ENCODE assay signal across 13 cellular contexts in genomic region chr17:58527306-58527705, GRCh38. TPM values are rescaled to one million over a fixed set of nuclear protein-coding genes. Genes with fewer than 3 reads are reported as not detected.
DNase-seq lines count a peak whose midpoint lies in the region; ATAC-seq and TF ChIP-seq lines count a peak whose summit lies in the region.
"Had no signal": no experiment of that assay in that cellular context is flagged by ENCODE, and none has a peak within 500 bp of the region (broad histone marks: within the 10 kb centered on the region; RNA-seq: fewer than 3 reads in every experiment).

No MANE protein-coding gene starts in this region.

- peak overlapping the region in 2 of 3 donors; percentile 12 to 36 for H3K27ac ChIP-seq in thyroid gland
- H3K27ac ChIP-seq: BLaER1, colonic mucosa, sigmoid colon had no signal

- TF ChIP-seq POLR2A in thyroid gland (IDR thresholded peaks at IDR 0.05): no peak

- H3K36me3 Mint-ChIP-seq in activated CD4-positive, alpha-beta T cell treated with anti-CD3 and anti-CD28 coated beads, Interleukin-2, amount 10 ng/mL, durations not matched to agents 7 days and 5 days (ENCODE audit: low read depth): no peaks in the 10 kb centered on the region
- no peaks in the 10 kb centered on the region for H3K36me3 Mint-ChIP-seq in activated T-cell treated with anti-CD3 and anti-CD28 coated beads, Interleukin-2, amount 50 U/mL, for 72 hours (ENCODE audit: insufficient read depth in 2 of 2)

- H3K4me3 Mint-ChIP-seq in activated CD4-positive, alpha-beta T cell treated with anti-CD3 and anti-CD28 coated beads, Interleukin-2, amount 10 ng/mL, durations not matched to agents 7 days and 5 days: no peak overlapping the region
- H3K4me3 Mint-ChIP-seq in activated T-cell treated with anti-CD3 and anti-CD28 coated beads, Interleukin-2, amount 50 U/mL, for 72 hours: no peak overlapping the region
- H3K4me3 Mint-ChIP-seq: IgD-negative memory B cell; stimulated activated naive CD8-positive, alpha-beta T cell treated with anti-CD3 and anti-CD28 coated beads, Interleukin-15, Interleukin-2, amounts not matched to agents 100 ng/mL and 50 ng/mL, for 24 hours had no signal

- peaks cover 21% of the 10 kb centered on the region for H3K4me1 Mint-ChIP-seq in activated CD4-positive, alpha-beta T cell treated with anti-CD3 and anti-CD28 coated beads, Interleukin-2, amount 10 ng/mL, durations not matched to agents 7 days and 5 days
- H3K4me1 Mint-ChIP-seq in activated T-cell treated with anti-CD3 and anti-CD28 coated beads, Interleukin-2, amount 50 U/mL, for 72 hours (ENCODE audit: low read depth): no peaks in the 10 kb centered on the region

- ATAC-seq in activated T-cell treated with anti-CD3 and anti-CD28 coated beads, Interleukin-2, amount 50 U/mL, for 72 hours (replicated peaks in 1 of 2): no peak

- POLR2A ChIA-PET in activated CD4-positive, alpha-beta T cell treated with anti-CD3 and anti-CD28 coated beads, Interleukin-2, amount 10 ng/mL, durations not matched to agents 7 days and 5 days (lab: Charles Lee): interaction anchor here (0.5 to 0.7 kb wide), 2 partner anchors 79 to 104 kb away, joined by 4 read pairs; no protein-coding TSS in a partner anchor

- H3K9me3 Mint-ChIP-seq in activated CD4-positive, alpha-beta T cell treated with anti-CD3 and anti-CD28 coated beads, Interleukin-2, amount 10 ng/mL, durations not matched to agents 7 days and 5 days: no peaks in the 10 kb centered on the region
- no peaks in the 10 kb centered on the region for H3K9me3 Mint-ChIP-seq in activated T-cell treated with anti-CD3 and anti-CD28 coated beads, Interleukin-2, amount 50 U/mL, for 72 hours
- H3K9me3 Mint-ChIP-seq: IgD-negative memory B cell; stimulated activated naive CD8-positive, alpha-beta T cell treated with anti-CD3 and anti-CD28 coated beads, Interleukin-15, Interleukin-2, amounts not matched to agents 100 ng/mL and 50 ng/mL, for 24 hours had no signal

- WGBS in thyroid gland, 2 donors: 76 to 100% methylated on average over 2 of the region's 2 CpGs

- no peaks in the 10 kb centered on the region for H3K9me3 ChIP-seq in thyroid gland
- H3K9me3 ChIP-seq: BLaER1, colonic mucosa, sigmoid colon had no signal

- peak overlapping the region; percentile 88 for H3K27ac Mint-ChIP-seq in activated CD4-positive, alpha-beta T cell treated with anti-CD3 and anti-CD28 coated beads, Interleukin-2, amount 10 ng/mL, durations not matched to agents 7 days and 5 days
- H3K27ac Mint-ChIP-seq in activated T-cell treated with anti-CD3 and anti-CD28 coated beads, Interleukin-2, amount 50 U/mL, for 72 hours: no peak overlapping the region
- H3K27ac Mint-ChIP-seq: IgD-negative memory B cell; stimulated activated naive CD8-positive, alpha-beta T cell treated with anti-CD3 and anti-CD28 coated beads, Interleukin-15, Interleukin-2, amounts not matched to agents 100 ng/mL and 50 ng/mL, for 24 hours had no signal

- H3K27me3 Mint-ChIP-seq in activated CD4-positive, alpha-beta T cell treated with anti-CD3 and anti-CD28 coated beads, Interleukin-2, amount 10 ng/mL, durations not matched to agents 7 days and 5 days: peaks cover 16% of the 10 kb centered on the region
- H3K27me3 Mint-ChIP-seq in activated T-cell treated with anti-CD3 and anti-CD28 coated beads, Interleukin-2, amount 50 U/mL, for 72 hours (ENCODE audit: low read depth): peaks cover 23% of the 10 kb centered on the region
- H3K27me3 Mint-ChIP-seq: IgD-negative memory B cell had no signal

- no peaks in the 10 kb centered on the region for H3K36me3 ChIP-seq in thyroid gland
- H3K36me3 ChIP-seq: BLaER1, colonic mucosa, sigmoid colon had no signal

- intact Hi-C loops in thyroid gland (cut with DNase I): loop anchor here (10.0 kb wide), 1 partner anchor 57 kb away; no protein-coding TSS in a partner anchor

- H3K4me1 ChIP-seq in thyroid gland: peaks cover 3 to 37% of the 10 kb centered on the region in 2 donors
- H3K4me1 ChIP-seq: colonic mucosa had no signal

- no peaks in the 10 kb centered on the region for H3K27me3 ChIP-seq in thyroid gland
- H3K27me3 ChIP-seq: colonic mucosa, sigmoid colon had no signal

- H3K4me3 ChIP-seq in fibroblast of villous mesenchyme (ENCODE audit: low read depth, low read length): peak overlapping the region; percentile 48
- H3K4me3 ChIP-seq in thyroid gland (replicated peaks in 1 of 3): no peak overlapping the region
- H3K4me3 ChIP-seq: BLaER1, colonic mucosa, sigmoid colon had no signal

- CTCF ChIA-PET in activated CD4-positive, alpha-beta T cell treated with anti-CD3 and anti-CD28 coated beads, Interleukin-2, amount 10 ng/mL, durations not matched to agents 7 days and 5 days (lab: Charles Lee): interaction anchor here (0.8 to 3.3 kb wide), 4 partner anchors 11 to 474 kb away, joined by 3 to 11 read pairs (median 4); no protein-coding TSS in a partner anchor

- peak; percentile 27 for TF ChIP-seq CTCF in fibroblast of villous mesenchyme (IDR thresholded peaks at IDR 0.05; ENCODE audit: insufficient read depth, low read depth, low read length)
- TF ChIP-seq CTCF in thyroid gland (IDR thresholded peaks at IDR 0.05): no peak

- DNase-seq in activated CD4-positive, alpha-beta T cell treated with anti-CD3 and anti-CD28 coated beads, Interleukin-2, amount 10 ng/mL, durations not matched to agents 7 days and 5 days: no peak
- no peak for DNase-seq in activated CD4-positive, alpha-beta T cell treated with anti-CD3 and anti-CD28 coated beads for 1 hour
- DNase-seq in SKM-1 treated with dmso at 0.1 percent for 144 hours (lab: John Stamatoyannopoulos, UW; ENCODE audit: unreplicated experiment) (peak; percentile 29), fibroblast of villous mesenchyme (ENCODE audit: low read depth) (no peak), thyroid gland (no peak), A172 (ENCODE audit: low spot score) (no peak), dedifferentiated amniotic fluid mesenchymal stem cell (ENCODE audit: extremely low spot score) (no peak)
- no peak for DNase-seq in activated T-cell treated with anti-CD3 and anti-CD28 coated beads, Interleukin-2, amount 50 U/mL, for 72 hours
- DNase-seq: colonic mucosa, sigmoid colon had no signal

RNA-seq across cellular contexts. Expression of gene MTMR4, which starts 12.9 kb away (rescaled TPM):
- total RNA-seq in activated CD4-positive, alpha-beta T cell treated with anti-CD3 and anti-CD28 coated beads, Interleukin-2, amount 10 ng/mL, durations not matched to agents 7 days and 5 days: 10 to 100 TPM; 48.9 to 55.9 TPM
- 39.6 and 44.9 TPM in 2 replicates for total RNA-seq in fibroblast of villous mesenchyme
- 10 to 100 TPM; 35.1 to 97.8 (median 65.2) TPM for total RNA-seq in thyroid gland
- 46.3 and 49.7 TPM in 2 replicates for total RNA-seq in A172 (2014; rRNA removed; shearing (Covaris generic))
- 10 to 100 TPM; 75.5 to 88.4 TPM for total RNA-seq in activated T-cell treated with anti-CD3 and anti-CD28 coated beads, Interleukin-2, amount 50 U/mL, for 72 hours

RNA-seq across cellular contexts. Expression of gene HSF5, which starts 39.1 kb away (rescaled TPM):
- total RNA-seq in activated CD4-positive, alpha-beta T cell treated with anti-CD3 and anti-CD28 coated beads, Interleukin-2, amount 10 ng/mL, durations not matched to agents 7 days and 5 days: under 1 TPM; 0.77 to 0.89 TPM
- total RNA-seq in fibroblast of villous mesenchyme: under 0.01 TPM in 1 of 2 replicates, not detected in the other
- total RNA-seq in thyroid gland: under 1 TPM; 0.10 to 0.25 (median 0.12) TPM
- total RNA-seq in A172 (2014; rRNA removed; shearing (Covaris generic)): not detected in 2 replicates
- total RNA-seq in activated T-cell treated with anti-CD3 and anti-CD28 coated beads, Interleukin-2, amount 50 U/mL, for 72 hours: 1 to 10 TPM; 2.9 to 3.3 TPM
